In the genomic region with DNA sequence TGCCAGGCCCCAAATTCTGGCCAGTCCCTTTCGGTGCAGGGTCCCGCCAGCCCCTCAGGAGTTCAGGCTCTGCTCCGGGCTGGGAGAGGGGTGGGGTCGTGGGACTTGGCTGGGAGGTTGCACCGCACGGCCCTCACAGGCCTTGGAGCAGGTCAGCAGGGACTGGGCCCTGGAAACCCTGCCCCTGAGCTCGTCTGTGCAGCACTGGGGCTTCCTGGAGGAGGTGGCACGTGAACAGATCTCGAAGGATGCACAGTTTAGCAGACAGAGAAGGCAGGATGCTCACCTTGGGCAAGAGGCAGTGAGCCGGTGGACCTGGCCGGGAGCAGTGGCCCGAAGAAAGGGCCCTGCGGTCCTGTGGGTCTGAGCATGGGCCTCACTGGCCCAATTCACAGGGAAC, we compare ENCODE assay signal across 1 cellular context.
TF ChIP-seq lines count a peak whose summit lies in the region.

No MANE protein-coding gene starts in this region.

TF ChIP-seq in A549, 52 proteins besides CTCF, POLR2A, EP300 and RAD21 (continued from another document):
- peak; percentile 76 for TF ChIP-seq ZFP36 (IDR thresholded peaks at IDR 0.05; ENCODE audit: borderline replicate concordance, partially characterized antibody)
- no peak for TF ChIP-seq MYC (IDR thresholded peaks at IDR 0.05; ENCODE audit: borderline replicate concordance, low read length)
